ENCODE assay signal across 18 cellular contexts in the genomic region with DNA sequence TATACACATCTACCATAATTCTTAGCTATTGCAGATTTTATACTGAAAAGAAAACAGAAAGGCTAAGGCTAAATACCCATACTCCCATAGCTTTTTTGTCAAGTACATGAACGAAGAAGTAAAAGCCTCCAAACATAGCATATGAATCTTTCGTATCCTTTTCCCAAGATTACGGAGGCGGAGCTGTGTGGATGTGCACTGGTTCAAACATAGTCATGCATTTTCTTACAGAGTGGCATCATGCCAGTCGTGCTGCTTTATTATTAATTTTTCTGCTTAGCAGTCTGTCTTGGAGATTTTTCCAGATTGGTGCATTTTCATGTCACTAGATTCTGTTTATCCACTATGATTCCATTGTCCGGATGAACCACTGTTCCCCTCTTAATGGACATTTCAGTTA.
DNase-seq lines count a peak whose midpoint lies in the region; ATAC-seq and TF ChIP-seq lines count a peak whose summit lies in the region.
"Had no signal": no experiment of that assay in that cellular context is flagged by ENCODE, and none has a peak within 500 bp of the region (broad histone marks: within the 10 kb centered on the region; RNA-seq: fewer than 3 reads in every experiment).

No MANE protein-coding gene starts in this region.

- ATAC-seq in GM21423 (IDR thresholded peaks at IDR 0.05; ENCODE audit: unreplicated experiment), result no peak
- ATAC-seq: CD8-positive, alpha-beta T cell had no signal

- H3K4me1 ChIP-seq in osteoblast (ENCODE audit: insufficient read depth, low read length), result no peaks in the 10 kb centered on the region
- H3K4me1 ChIP-seq: Caco-2 had no signal

- DNase-seq in WERI-Rb-1 (no peak), inferior parietal cortex (ENCODE audit: extremely low spot score) (peak; percentile 27), osteoblast (ENCODE audit: insufficient read length, low spot score, missing footprints) (peak; percentile 47), superior temporal gyrus (ENCODE audit: extremely low spot score) (peak; percentile 45), AML-193 (lab: John Stamatoyannopoulos, UW) (no peak), NCI-H748 treated with DMSO at 0.1 percent for 48 hours (lab: John Stamatoyannopoulos, UW) (no peak)
- DNase-seq: Caco-2; CD4-positive, CD25-positive, alpha-beta regulatory T cell; CD8-positive, alpha-beta T cell; DMS79; EL; GF-D8; GM23248; H7; HCEC 1CT had no signal

- H3K9me3 ChIP-seq in WERI-Rb-1 (ENCODE audit: severe bottlenecking) (no peaks in the 10 kb centered on the region), osteoblast (ENCODE audit: low read depth, low read length) (no peaks in the 10 kb centered on the region)
- H3K9me3 ChIP-seq: Caco-2 had no signal

- 0 out of 2 replicates have a peak overlapping the region, but pooled peaks have one; percentile 33 for H3K27ac ChIP-seq in WERI-Rb-1
- no peak overlapping the region for H3K27ac ChIP-seq in osteoblast (ENCODE audit: low read depth, low read length)
- H3K27ac ChIP-seq: C4-2B, GM23248 had no signal

- H3K27me3 ChIP-seq in WERI-Rb-1 (ENCODE audit: insufficient read depth, low read depth, severe bottlenecking), result no peaks in the 10 kb centered on the region
- H3K27me3 ChIP-seq in osteoblast (ENCODE audit: insufficient read depth, low read length), result peaks cover 28% of the 10 kb centered on the region
- H3K27me3 ChIP-seq: BLaER1 had no signal

- no peaks in the 10 kb centered on the region for H3K79me2 ChIP-seq in osteoblast (ENCODE audit: insufficient read depth, low read length)

- TF ChIP-seq CTCF in WERI-Rb-1 (IDR thresholded peaks at IDR 0.05; ENCODE audit: low read depth, low read length) (no peak), osteoblast (IDR thresholded peaks at IDR 0.05; ENCODE audit: extremely low read depth, low read depth, low read length) (no peak)

- H3K4me3 ChIP-seq in WERI-Rb-1 (ENCODE audit: low read depth, low read length), result no peak overlapping the region
- H3K4me3 ChIP-seq in osteoblast (ENCODE audit: insufficient read depth, low read length), result no peak overlapping the region
- H3K4me3 ChIP-seq: BLaER1, GM23248 had no signal

- H4K20me1 ChIP-seq in osteoblast (ENCODE audit: insufficient read depth, low read length), result no peaks in the 10 kb centered on the region
- H4K20me1 ChIP-seq: BLaER1 had no signal

- no peaks in the 10 kb centered on the region; the same call in 1 of the 2 replicates for H3K36me3 ChIP-seq in WERI-Rb-1
- H3K36me3 ChIP-seq in osteoblast (ENCODE audit: insufficient read depth, low read length), result no peaks in the 10 kb centered on the region
- H3K36me3 ChIP-seq: BLaER1 had no signal

- no peak overlapping the region for H2AFZ ChIP-seq in osteoblast (ENCODE audit: low read length)
- H2AFZ ChIP-seq: GM23248 had no signal

- H3K4me2 ChIP-seq in osteoblast (ENCODE audit: insufficient read depth, low read length), result no peak overlapping the region
- H3K4me2 ChIP-seq: BLaER1 had no signal

Comparison
In these comparisons a context has a peak if more than half of its experiments do, and no peak if none do; other contexts are left out.
1. DNase-seq: peak in inferior parietal cortex (single experiment), osteoblast (single experiment) and superior temporal gyrus (single experiment); none in WERI-Rb-1 (single experiment), AML-193 (0 of 2) and NCI-H748 treated with DMSO at 0.1 percent for 48 hours (single experiment).